Comparison of ENCODE assay signal across 26 cellular contexts in genomic region chr3:84759361-84759760, GRCh38.
"Had no signal": no experiment of that assay in that cellular context is flagged by ENCODE, and none has a peak within 500 bp of the region (broad histone marks: within the 10 kb centered on the region; RNA-seq: fewer than 3 reads in every experiment).

No MANE protein-coding gene starts in this region.

- FAIRE-seq: astrocyte, colon had no signal

- DNase-seq: activated CD4-positive, alpha-beta T cell treated with anti-CD3 and anti-CD28 coated beads for 1 hour; activated CD4-positive, alpha-beta T cell treated with anti-CD3 and anti-CD28 coated beads for 48 hours; activated CD4-positive, alpha-beta T cell treated with anti-CD3 and anti-CD28 coated beads, Interleukin-2, amount 50 U/mL, for 1 hour; activated CD4-positive, alpha-beta T cell treated with anti-CD3 and anti-CD28 coated beads, Interleukin-2, amount 50 U/mL, for 48 hours; activated CD8-positive, alpha-beta memory T cell treated with anti-CD3 and anti-CD28 coated beads for 24 hours; activated CD8-positive, alpha-beta T cell treated with anti-CD3 and anti-CD28 coated beads for 36 hours; activated effector memory CD4-positive, alpha-beta T cell treated with anti-CD3 and anti-CD28 coated beads, Interleukin-2, amount 50 U/mL, for 16 hours; activated naive CD4-positive, alpha-beta T cell treated with anti-CD3 and anti-CD28 coated beads for 36 hours; activated naive CD8-positive, alpha-beta T cell treated with anti-CD3 and anti-CD28 coated beads for 36 hours; activated naive CD8-positive, alpha-beta T cell treated with anti-CD3 and anti-CD28 coated beads, Interleukin-2, amount 50 U/mL, for 24 hours; activated T-cell treated with anti-CD3 and anti-CD28 coated beads, Interleukin-2, amount 50 U/mL, for 4 hours; cortex of kidney; dermis blood vessel endothelial cell; effector CD4-positive, alpha-beta T cell; effector memory CD8-positive, alpha-beta T cell; erythroblast; foreskin keratinocyte; gastrocnemius medialis; glutamatergic neuron; T-helper 2 cell had no signal

- H3K4me3 Mint-ChIP-seq: activated CD8-positive, alpha-beta T cell treated with anti-CD3 and anti-CD28 coated beads for 36 hours; activated naive CD4-positive, alpha-beta T cell treated with anti-CD3 and anti-CD28 coated beads for 36 hours; activated naive CD4-positive, alpha-beta T cell treated with anti-CD3 and anti-CD28 coated beads, Interleukin-2, amount 50 U/mL, for 24 hours; activated naive CD8-positive, alpha-beta T cell treated with anti-CD3 and anti-CD28 coated beads for 36 hours; activated naive CD8-positive, alpha-beta T cell treated with anti-CD3 and anti-CD28 coated beads, Interleukin-2, amount 50 U/mL, for 24 hours; activated T-cell treated with anti-CD3 and anti-CD28 coated beads, Interleukin-2, amount 50 U/mL, for 4 hours; effector memory CD8-positive, alpha-beta T cell had no signal

- H3K4me1 ChIP-seq: esophagus muscularis mucosa, foreskin keratinocyte, gastrocnemius medialis, heart left ventricle had no signal

- H3K27ac Mint-ChIP-seq: activated CD8-positive, alpha-beta T cell treated with anti-CD3 and anti-CD28 coated beads for 36 hours; activated naive CD4-positive, alpha-beta T cell treated with anti-CD3 and anti-CD28 coated beads for 36 hours; activated naive CD4-positive, alpha-beta T cell treated with anti-CD3 and anti-CD28 coated beads, Interleukin-2, amount 50 U/mL, for 24 hours; activated naive CD8-positive, alpha-beta T cell treated with anti-CD3 and anti-CD28 coated beads for 36 hours; activated naive CD8-positive, alpha-beta T cell treated with anti-CD3 and anti-CD28 coated beads, Interleukin-2, amount 50 U/mL, for 24 hours; activated T-helper 2 cell treated with anti-CD3 and anti-CD28 coated beads, Interferon-gamma antibody, Interleukin-2, Interleukin-4, amounts not matched to agents 10 μg/mL and 5 μg/mL and 100 μg/mL, durations not matched to agents 14 hours and 24 hours and 36 hours; effector memory CD8-positive, alpha-beta T cell had no signal

- H3K36me3 Mint-ChIP-seq: activated naive CD4-positive, alpha-beta T cell treated with anti-CD3 and anti-CD28 coated beads, Interleukin-2, amount 50 U/mL, for 24 hours; activated naive CD8-positive, alpha-beta T cell treated with anti-CD3 and anti-CD28 coated beads for 36 hours had no signal

- H3K27me3 Mint-ChIP-seq: activated CD8-positive, alpha-beta T cell treated with anti-CD3 and anti-CD28 coated beads for 36 hours; activated naive CD4-positive, alpha-beta T cell treated with anti-CD3 and anti-CD28 coated beads, Interleukin-2, amount 50 U/mL, for 24 hours; activated naive CD8-positive, alpha-beta T cell treated with anti-CD3 and anti-CD28 coated beads for 36 hours; activated naive CD8-positive, alpha-beta T cell treated with anti-CD3 and anti-CD28 coated beads, Interleukin-2, amount 50 U/mL, for 24 hours; effector memory CD8-positive, alpha-beta T cell had no signal

- H3K9me3 ChIP-seq: esophagus muscularis mucosa, gastrocnemius medialis had no signal

- H3K27me3 ChIP-seq: esophagus muscularis mucosa, foreskin keratinocyte, gastrocnemius medialis, heart left ventricle had no signal

- H3K4me1 Mint-ChIP-seq: activated naive CD4-positive, alpha-beta T cell treated with anti-CD3 and anti-CD28 coated beads, Interleukin-2, amount 50 U/mL, for 24 hours; activated naive CD8-positive, alpha-beta T cell treated with anti-CD3 and anti-CD28 coated beads for 36 hours; activated naive CD8-positive, alpha-beta T cell treated with anti-CD3 and anti-CD28 coated beads, Interleukin-2, amount 50 U/mL, for 24 hours had no signal

- H3K4me3 ChIP-seq: esophagus muscularis mucosa, gastrocnemius medialis, heart left ventricle had no signal

- H3K27ac ChIP-seq: esophagus muscularis mucosa, foreskin keratinocyte, gastrocnemius medialis, heart left ventricle had no signal

- H3K36me3 ChIP-seq: esophagus muscularis mucosa, gastrocnemius medialis, heart left ventricle had no signal

- ATAC-seq: activated CD8-positive, alpha-beta T cell treated with anti-CD3 and anti-CD28 coated beads for 36 hours; activated naive CD8-positive, alpha-beta T cell treated with anti-CD3 and anti-CD28 coated beads, Interleukin-2, amount 50 U/mL, for 24 hours; activated T-cell treated with anti-CD3 and anti-CD28 coated beads, Interleukin-2, amount 50 U/mL, for 4 hours; effector memory CD8-positive, alpha-beta T cell; foreskin keratinocyte; gastrocnemius medialis; heart left ventricle had no signal
